Comparison of ENCODE assay signal across 26 cellular contexts in the genomic region with DNA sequence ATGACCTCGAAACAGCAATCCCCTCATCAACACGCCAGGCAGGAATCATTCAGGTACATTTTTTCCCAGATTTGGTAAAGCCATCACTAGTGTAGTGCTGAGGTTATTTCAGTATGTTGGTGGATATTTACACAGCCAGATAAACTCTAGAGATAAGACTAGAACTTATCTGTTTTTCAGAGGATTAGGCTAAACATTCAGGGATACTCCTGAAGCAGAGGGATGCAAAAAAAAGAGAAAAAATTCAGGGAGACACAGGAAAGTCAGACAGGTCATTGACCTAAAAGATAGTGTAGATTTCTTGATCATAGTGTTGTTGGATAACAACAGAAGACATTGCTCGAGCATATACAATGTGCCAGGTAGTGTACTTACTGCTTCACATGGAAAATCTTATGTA.
"Had no signal": no experiment of that assay in that cellular context is flagged by ENCODE, and none has a peak within 500 bp of the region (broad histone marks: within the 10 kb centered on the region; RNA-seq: fewer than 3 reads in every experiment).

No MANE protein-coding gene starts in this region.

- H3K4me3 ChIP-seq: ascending aorta, body of pancreas, MG63, SK-N-MC had no signal

- H3K27ac ChIP-seq: ascending aorta, body of pancreas, SK-N-MC, VCaP had no signal

- H3K9me3 ChIP-seq: ascending aorta, body of pancreas, MG63 had no signal

- H3K4me1 ChIP-seq: ascending aorta, body of pancreas had no signal

- H3K27ac Mint-ChIP-seq: activated naive CD8-positive, alpha-beta T cell treated with anti-CD3 and anti-CD28 coated beads, Interleukin-2, amount 10 ng/mL, durations not matched to agents 7 days and 5 days had no signal

- DNase-seq: activated CD4-positive, alpha-beta T cell treated with anti-CD3 and anti-CD28 coated beads for 36 hours; activated CD8-positive, alpha-beta memory T cell treated with anti-CD3 and anti-CD28 coated beads for 24 hours; activated effector memory CD4-positive, alpha-beta T cell treated with Interleukin-2 at 50 U/mL for 16 hours; activated naive CD4-positive, alpha-beta T cell; activated naive CD8-positive, alpha-beta T cell treated with anti-CD3 and anti-CD28 coated beads, Interleukin-2, amount 10 ng/mL, durations not matched to agents 7 days and 5 days; activated T-cell treated with anti-CD3 and anti-CD28 coated beads for 4 hours; amniotic stem cell; body of pancreas; central memory CD4-positive, alpha-beta T cell; MG63; MV-4-11; NCI-H1105; NCI-H1436; NCI-H1694 treated with DMSO at 0.1 percent for 48 hours; NCI-H2029 treated with DMSO at 0.1 percent for 48 hours; NCI-H345; NCI-H510A; NCI-H526 treated with DMSO at 0.1 percent for 48 hours; NCI-H82; RPMI8226; T-cell had no signal

- H3K9me3 Mint-ChIP-seq: activated naive CD8-positive, alpha-beta T cell treated with anti-CD3 and anti-CD28 coated beads, Interleukin-2, amount 10 ng/mL, durations not matched to agents 7 days and 5 days; T-cell had no signal

- H3K4me3 Mint-ChIP-seq: activated CD4-positive, alpha-beta T cell treated with anti-CD3 and anti-CD28 coated beads for 36 hours; activated naive CD8-positive, alpha-beta T cell treated with anti-CD3 and anti-CD28 coated beads, Interleukin-2, amount 10 ng/mL, durations not matched to agents 7 days and 5 days; T-cell had no signal

- H3K27me3 ChIP-seq: ascending aorta, body of pancreas, MG63 had no signal

- H3K27me3 Mint-ChIP-seq: activated CD4-positive, alpha-beta T cell treated with anti-CD3 and anti-CD28 coated beads for 36 hours; activated naive CD8-positive, alpha-beta T cell treated with anti-CD3 and anti-CD28 coated beads, Interleukin-2, amount 10 ng/mL, durations not matched to agents 7 days and 5 days; T-cell had no signal

- ATAC-seq: activated CD4-positive, alpha-beta T cell treated with anti-CD3 and anti-CD28 coated beads for 36 hours; body of pancreas; Panc1; Right ventricle myocardium inferior; T-cell had no signal
